In the genomic region with DNA sequence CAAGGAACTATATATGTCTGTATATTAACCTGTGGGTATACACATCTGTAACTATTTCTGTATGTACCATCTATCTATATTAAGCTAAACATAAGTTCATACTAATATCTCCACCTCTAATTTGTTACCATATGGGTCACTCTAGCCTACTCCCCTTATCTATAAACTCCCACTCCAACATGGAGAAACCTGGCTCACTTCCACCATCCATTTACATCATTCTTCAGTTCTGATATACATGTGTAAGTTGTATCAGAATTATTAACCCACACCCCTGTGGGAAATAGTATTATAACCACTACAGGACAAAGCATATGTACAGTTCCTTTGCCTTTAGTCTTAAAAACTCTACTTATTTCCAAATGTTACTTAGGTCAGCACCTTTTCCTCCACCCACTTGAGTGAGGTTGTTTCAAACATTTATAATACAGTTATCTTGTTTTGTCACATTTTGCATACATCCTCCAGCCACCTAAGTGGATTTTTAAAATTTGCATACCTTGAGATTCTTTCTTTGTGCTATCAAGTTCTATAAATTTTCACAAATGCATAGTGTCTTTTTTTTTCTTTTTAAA, we compare ENCODE assay signal across 15 cellular contexts.
DNase-seq lines count a peak whose midpoint lies in the region; ATAC-seq and TF ChIP-seq lines count a peak whose summit lies in the region.
"Had no signal": no experiment of that assay in that cellular context is flagged by ENCODE, and none has a peak within 500 bp of the region (broad histone marks: within the 10 kb centered on the region; RNA-seq: fewer than 3 reads in every experiment).

No MANE protein-coding gene starts in this region.

- H3K79me2 ChIP-seq in MM.1S (ENCODE audit: low read length): peaks cover 95% of the 10 kb centered on the region

- peaks cover 4% of the 10 kb centered on the region; the same call in 1 of the 2 replicates for H3F3A ChIP-seq in MM.1S (ENCODE audit: insufficient read depth, low read length)

- peak overlapping the region; percentile 32 for H3K4me3 Mint-ChIP-seq in stimulated activated naive CD8-positive, alpha-beta T cell treated with anti-CD3 and anti-CD28 coated beads, Interleukin-15, Interleukin-2, amounts not matched to agents 100 ng/mL and 50 ng/mL, for 24 hours
- H3K4me3 Mint-ChIP-seq in stimulated activated naive CD8-positive, alpha-beta T cell treated with anti-CD3 and anti-CD28 coated beads, Interleukin-15, amount 100 ng/mL, for 72 hours: no peak overlapping the region
- H3K4me3 Mint-ChIP-seq in stimulated activated effector memory CD8-positive, alpha-beta T cell treated with anti-CD3 and anti-CD28 coated beads, Interleukin-12 subunit alpha, Interleukin-12 subunit beta, amount 100 ng/mL, for 72 hours: no peak overlapping the region

- peaks cover 76% of the 10 kb centered on the region for H3K36me3 Mint-ChIP-seq in stimulated activated naive CD8-positive, alpha-beta T cell treated with anti-CD3 and anti-CD28 coated beads, Interleukin-15, Interleukin-2, amounts not matched to agents 100 ng/mL and 50 ng/mL, for 24 hours (ENCODE audit: low read depth)
- peaks cover 73% of the 10 kb centered on the region for H3K36me3 Mint-ChIP-seq in stimulated activated effector memory CD8-positive, alpha-beta T cell treated with anti-CD3 and anti-CD28 coated beads, Interleukin-12 subunit alpha, Interleukin-12 subunit beta, amount 100 ng/mL, for 72 hours

- H2AFZ ChIP-seq in MM.1S (ENCODE audit: low read length): no peak overlapping the region

- no peaks in the 10 kb centered on the region for H3K36me3 ChIP-seq in MM.1S (replicated peaks; ENCODE audit: insufficient read depth, low read length)

- H3K27ac ChIP-seq in MM.1S (ENCODE audit: low read length): no peak overlapping the region
- peak overlapping the region; percentile 77 for H3K27ac ChIP-seq in VCaP

- H3K9me3 ChIP-seq in MM.1S (replicated peaks; ENCODE audit: insufficient read depth, low read length): no peaks in the 10 kb centered on the region
- H3K9me3 ChIP-seq: BE2C had no signal

- peaks cover 87% of the 10 kb centered on the region for H3K4me1 Mint-ChIP-seq in stimulated activated naive CD8-positive, alpha-beta T cell treated with anti-CD3 and anti-CD28 coated beads, Interleukin-15, Interleukin-2, amounts not matched to agents 100 ng/mL and 50 ng/mL, for 24 hours (ENCODE audit: low read depth)
- peaks cover 82% of the 10 kb centered on the region for H3K4me1 Mint-ChIP-seq in stimulated activated naive CD8-positive, alpha-beta T cell treated with anti-CD3 and anti-CD28 coated beads, Interleukin-15, amount 100 ng/mL, for 72 hours
- H3K4me1 Mint-ChIP-seq in stimulated activated effector memory CD8-positive, alpha-beta T cell treated with anti-CD3 and anti-CD28 coated beads, Interleukin-12 subunit alpha, Interleukin-12 subunit beta, amount 100 ng/mL, for 72 hours: peaks cover 61% of the 10 kb centered on the region

- peak overlapping the region; percentile 9; the same call in 1 of the 2 replicates for H3K4me3 ChIP-seq in MM.1S (ENCODE audit: low read length)

- H3K4me2 ChIP-seq in MM.1S (ENCODE audit: low read depth, low read length): peak overlapping the region; percentile 25

- TF ChIP-seq CTCF in MM.1S (IDR thresholded peaks at IDR 0.05; ENCODE audit: low read length) (no peak), VCaP (conservative IDR thresholded peaks at IDR 0.05) (no peak)

- no peaks in the 10 kb centered on the region for H3K9me2 ChIP-seq in MM.1S (replicated peaks; ENCODE audit: insufficient read depth, low read length)

- ATAC-seq in stimulated activated naive CD8-positive, alpha-beta T cell treated with anti-CD3 and anti-CD28 coated beads, Interleukin-15, amount 100 ng/mL, for 72 hours: no peak
- ATAC-seq in stimulated activated effector memory CD8-positive, alpha-beta T cell treated with anti-CD3 and anti-CD28 coated beads, Interleukin-12 subunit alpha, Interleukin-12 subunit beta, amount 100 ng/mL, for 72 hours: peak; percentile 38
- no peak for ATAC-seq in GM21381 (IDR thresholded peaks at IDR 0.05; ENCODE audit: unreplicated experiment)

- H4K20me1 ChIP-seq in MM.1S (ENCODE audit: insufficient read depth, low read length): peaks cover 4% of the 10 kb centered on the region

- no peak overlapping the region for H3K9ac ChIP-seq in MM.1S (ENCODE audit: low read length)

- peaks cover 20% of the 10 kb centered on the region for H3K4me1 ChIP-seq in MM.1S (ENCODE audit: low read length)

- H3K9me3 Mint-ChIP-seq in stimulated activated naive CD8-positive, alpha-beta T cell treated with anti-CD3 and anti-CD28 coated beads, Interleukin-15, Interleukin-2, amounts not matched to agents 100 ng/mL and 50 ng/mL, for 24 hours: peaks cover 2% of the 10 kb centered on the region
- no peaks in the 10 kb centered on the region for H3K9me3 Mint-ChIP-seq in stimulated activated naive CD8-positive, alpha-beta T cell treated with anti-CD3 and anti-CD28 coated beads, Interleukin-15, amount 100 ng/mL, for 72 hours
- H3K9me3 Mint-ChIP-seq in stimulated activated effector memory CD8-positive, alpha-beta T cell treated with anti-CD3 and anti-CD28 coated beads, Interleukin-12 subunit alpha, Interleukin-12 subunit beta, amount 100 ng/mL, for 72 hours: no peaks in the 10 kb centered on the region

- H3K27me3 ChIP-seq in MM.1S (replicated peaks; ENCODE audit: insufficient read depth, low read length): no peaks in the 10 kb centered on the region
- H3K27me3 ChIP-seq: BE2C had no signal

- H3K27me3 Mint-ChIP-seq in stimulated activated naive CD8-positive, alpha-beta T cell treated with anti-CD3 and anti-CD28 coated beads, Interleukin-15, Interleukin-2, amounts not matched to agents 100 ng/mL and 50 ng/mL, for 24 hours: no peaks in the 10 kb centered on the region
- H3K27me3 Mint-ChIP-seq in stimulated activated naive CD8-positive, alpha-beta T cell treated with anti-CD3 and anti-CD28 coated beads, Interleukin-15, amount 100 ng/mL, for 72 hours: no peaks in the 10 kb centered on the region

- H3K27ac Mint-ChIP-seq in stimulated activated naive CD8-positive, alpha-beta T cell treated with anti-CD3 and anti-CD28 coated beads, Interleukin-15, Interleukin-2, amounts not matched to agents 100 ng/mL and 50 ng/mL, for 24 hours: no peak overlapping the region
- H3K27ac Mint-ChIP-seq in stimulated activated naive CD8-positive, alpha-beta T cell treated with anti-CD3 and anti-CD28 coated beads, Interleukin-15, amount 100 ng/mL, for 72 hours: no peak overlapping the region
- H3K27ac Mint-ChIP-seq in stimulated activated effector memory CD8-positive, alpha-beta T cell treated with anti-CD3 and anti-CD28 coated beads, Interleukin-12 subunit alpha, Interleukin-12 subunit beta, amount 100 ng/mL, for 72 hours: no peak overlapping the region

- no peak for DNase-seq in stimulated activated naive CD8-positive, alpha-beta T cell treated with anti-CD3 and anti-CD28 coated beads, Interleukin-15, amount 100 ng/mL, for 72 hours
- no peak for DNase-seq in MM.1S
- DNase-seq in stimulated activated effector memory CD8-positive, alpha-beta T cell treated with anti-CD3 and anti-CD28 coated beads, Interleukin-12 subunit alpha, Interleukin-12 subunit beta, amount 100 ng/mL, for 72 hours (ENCODE audit: low spot score in 2 of 2): no peak
- no peak for DNase-seq in stimulated activated CD4-positive, alpha-beta T cell treated with anti-CD3 and anti-CD28 coated beads, Interleukin-4, amount 100 ng/mL, for 24 hours
- DNase-seq in NCI-H1694 (lab: John Stamatoyannopoulos, UW): no peak
- DNase-seq: BE2C, HCEC 1CT, NCI-H1417, NCI-H2029, NCI-H2171 treated with DMSO at 0.1 percent for 48 hours, NCI-H524, RPMI8226 had no signal
